Comparison of ENCODE assay signal across 20 cellular contexts in genomic region chr4:105023668-105024055, GRCh38.
"Had no signal": no experiment of that assay in that cellular context is flagged by ENCODE, and none has a peak within 500 bp of the region (broad histone marks: within the 10 kb centered on the region; RNA-seq: fewer than 3 reads in every experiment).

No MANE protein-coding gene starts in this region.

- ATAC-seq: gastroesophageal sphincter; heart left ventricle; left cardiac atrium; naive thymus-derived CD8-positive, alpha-beta T cell; sciatic nerve had no signal

- H3K27me3 ChIP-seq: gastroesophageal sphincter, heart left ventricle, hepatocyte, left lung, right atrium auricular region, stomach, thyroid gland, vagina had no signal

- DNase-seq: dermis blood vessel endothelial cell; effector memory CD4-positive, alpha-beta T cell; foreskin fibroblast; heart left ventricle; left cardiac atrium; naive thymus-derived CD8-positive, alpha-beta T cell; nephron progenitor cell; nucleus accumbens; stimulated activated CD4-positive, alpha-beta T cell treated with anti-CD3 and anti-CD28 coated beads, Interleukin-2, amount 100 ng/mL, for 24 hours; stimulated activated CD4-positive, alpha-beta T cell treated with anti-CD3 and anti-CD28 coated beads, Interleukin-4, amount 100 ng/mL, for 24 hours; stimulated activated naive CD4-positive, alpha-beta T cell treated with Interleukin-2 at 50 U/mL for 16 hours; stomach; thyroid gland had no signal

- H3K4me1 ChIP-seq: gastroesophageal sphincter, prostate gland, right atrium auricular region, stomach, thyroid gland, vagina had no signal

- H3K36me3 ChIP-seq: gastroesophageal sphincter, heart left ventricle, left lung, prostate gland, right atrium auricular region, stomach, thyroid gland, vagina had no signal

- H2AFZ ChIP-seq: hepatocyte had no signal

- H3K4me3 ChIP-seq: gastroesophageal sphincter, heart left ventricle, hepatocyte, left lung, prostate gland, right atrium auricular region, stomach, thyroid gland, vagina had no signal

- H3K27ac ChIP-seq: gastroesophageal sphincter, heart left ventricle, hepatocyte, left lung, prostate gland, right atrium auricular region, stomach, thyroid gland, vagina had no signal

- H3K9me3 ChIP-seq: prostate gland, thyroid gland, vagina had no signal

- H3K4me2 ChIP-seq: hepatocyte had no signal

- H3K79me2 ChIP-seq: hepatocyte had no signal
